21 cellular contexts compared by ENCODE assay signal in the genomic region with DNA sequence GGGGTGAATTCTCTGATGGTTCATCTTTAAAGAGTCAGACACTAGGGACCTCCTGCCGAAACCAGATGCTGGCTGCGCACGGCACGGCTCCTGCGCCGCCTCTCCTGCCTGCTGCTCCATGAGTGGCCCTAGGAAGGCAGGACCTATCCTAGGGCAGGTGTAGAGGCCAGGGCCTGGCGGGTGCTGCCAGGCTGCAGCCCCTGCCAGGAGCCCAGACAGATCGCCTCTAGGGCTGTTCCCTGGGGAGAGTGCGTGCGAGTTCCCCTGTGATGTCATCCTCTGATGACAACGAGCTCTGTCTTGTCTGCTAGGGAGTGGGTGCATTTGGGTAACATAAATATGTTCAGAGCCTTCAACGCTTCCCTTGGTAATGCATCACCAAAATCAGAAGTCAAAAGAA.
"Had no signal": no experiment of that assay in that cellular context is flagged by ENCODE, and none has a peak within 500 bp of the region (broad histone marks: within the 10 kb centered on the region; RNA-seq: fewer than 3 reads in every experiment).

No MANE protein-coding gene starts in this region.

- H3K9me3 ChIP-seq: adrenal gland, ascending aorta, esophagus squamous epithelium, gastroesophageal sphincter, pancreas, tibial artery had no signal

- H3K36me3 Mint-ChIP-seq: natural killer cell had no signal

- H3K4me1 Mint-ChIP-seq: WTC11 had no signal

- H3K27ac ChIP-seq: adrenal gland, ascending aorta, coronary artery, esophagus squamous epithelium, gastroesophageal sphincter, pancreas, tibial artery had no signal

- H3K9me3 Mint-ChIP-seq: activated T-cell treated with anti-CD3 and anti-CD28 coated beads, Interleukin-2, amount 50 U/mL, for 4 hours; activated T-helper 2 cell treated with anti-CD3 and anti-CD28 coated beads, Interferon-gamma antibody, Interleukin-2, Interleukin-4, amounts not matched to agents 10 μg/mL and 5 μg/mL and 100 μg/mL, durations not matched to agents 14 hours and 24 hours and 36 hours; natural killer cell; stimulated activated naive CD8-positive, alpha-beta T cell treated with anti-CD3 and anti-CD28 coated beads, Interleukin-15, amount 100 ng/mL, for 72 hours; WTC11 had no signal

- ATAC-seq: activated T-cell treated with anti-CD3 and anti-CD28 coated beads, Interleukin-2, amount 50 U/mL, for 4 hours; gastroesophageal sphincter; natural killer cell; stimulated activated naive CD8-positive, alpha-beta T cell treated with anti-CD3 and anti-CD28 coated beads, Interleukin-15, amount 100 ng/mL, for 72 hours; WTC11 had no signal

- H3K27ac Mint-ChIP-seq: activated naive CD8-positive, alpha-beta T cell; activated T-helper 2 cell treated with anti-CD3 and anti-CD28 coated beads, Interferon-gamma antibody, Interleukin-2, Interleukin-4, amounts not matched to agents 10 μg/mL and 5 μg/mL and 100 μg/mL, durations not matched to agents 14 hours and 24 hours and 36 hours; natural killer cell; stimulated activated naive CD8-positive, alpha-beta T cell treated with anti-CD3 and anti-CD28 coated beads, Interleukin-15, amount 100 ng/mL, for 72 hours; WTC11 had no signal

- H3K4me1 ChIP-seq: ascending aorta, esophagus squamous epithelium, pancreas, tibial artery had no signal

- H3K4me3 Mint-ChIP-seq: activated naive CD8-positive, alpha-beta T cell; activated T-cell treated with anti-CD3 and anti-CD28 coated beads, Interleukin-2, amount 50 U/mL, for 4 hours; natural killer cell; stimulated activated naive CD8-positive, alpha-beta T cell treated with anti-CD3 and anti-CD28 coated beads, Interleukin-15, amount 100 ng/mL, for 72 hours; WTC11 had no signal

- DNase-seq: activated CD8-positive, alpha-beta memory T cell treated with anti-CD3 and anti-CD28 coated beads for 24 hours; activated CD8-positive, alpha-beta memory T cell treated with anti-CD3 and anti-CD28 coated beads, Interleukin-2, amount 50 U/mL, for 4 hours; activated naive CD4-positive, alpha-beta T cell; activated T-cell treated with anti-CD3 and anti-CD28 coated beads, Interleukin-2, amount 50 U/mL, for 4 hours; adrenal gland; esophagus squamous epithelium; head of caudate nucleus; left cardiac atrium; midbrain; natural killer cell; stimulated activated CD4-positive, alpha-beta T cell treated with anti-CD3 and anti-CD28 coated beads, Interleukin-1b, Interleukin-23, amount 100 ng/mL, for 48 hours; stimulated activated naive CD8-positive, alpha-beta T cell treated with anti-CD3 and anti-CD28 coated beads, Interleukin-15, amount 100 ng/mL, for 72 hours; T-helper 9 cell; tibial artery had no signal

- H3K27me3 ChIP-seq: adrenal gland, ascending aorta, esophagus squamous epithelium, gastroesophageal sphincter, pancreas, tibial artery had no signal

- H3K4me3 ChIP-seq: adrenal gland, ascending aorta, coronary artery, esophagus squamous epithelium, gastroesophageal sphincter, pancreas, tibial artery had no signal

- H3K27me3 Mint-ChIP-seq: activated naive CD8-positive, alpha-beta T cell; stimulated activated naive CD8-positive, alpha-beta T cell treated with anti-CD3 and anti-CD28 coated beads, Interleukin-15, amount 100 ng/mL, for 72 hours had no signal
